Comparison of ENCODE assay signal across 19 cellular contexts in genomic region chr5:76163111-76163628, GRCh38.
A peak's percentile ranks its signal among the peaks of the same experiment; 100 is the strongest.
DNase-seq lines count a peak whose midpoint lies in the region; ATAC-seq, FAIRE-seq and TF ChIP-seq lines count a peak whose summit lies in the region.
"Had no signal": no experiment of that assay in that cellular context is flagged by ENCODE, and none has a peak within 500 bp of the region (broad histone marks: within the 10 kb centered on the region; RNA-seq: fewer than 3 reads in every experiment).

No MANE protein-coding gene starts in this region.

- POLR2A ChIA-PET in MCF 10A (lab: Yijun Ruan, JAX) (no interaction called here), PC-3 (lab: Charles Lee; ENCODE audit: unreplicated experiment) (no interaction called here)

- no peak overlapping the region for H3K4me2 ChIP-seq in PC-3 (ENCODE audit: low read length)

- 46% methylated on average over 4 of the region's 4 CpGs for WGBS in prostate gland
- WGBS in ovary, 3 donors, result 68 to 84% (median 82%) methylated on average over 4 of the region's 4 CpGs

- H3K4me1 ChIP-seq in breast epithelium (no peaks in the 10 kb centered on the region), PC-3 (ENCODE audit: insufficient read depth, low read length) (no peaks in the 10 kb centered on the region), prostate gland (replicated peaks) (no peaks in the 10 kb centered on the region), ovary (ENCODE audit: insufficient read depth) (no peaks in the 10 kb centered on the region)
- H3K4me1 ChIP-seq: HAP-1 had no signal

- H3K27ac ChIP-seq in breast epithelium (no peak overlapping the region), PC-3 (ENCODE audit: low read length) (no peak overlapping the region), prostate gland (no peak overlapping the region), ovary (no peak overlapping the region)

- TF ChIP-seq POLR2A in breast epithelium (IDR thresholded peaks at IDR 0.05), result no peak
- no peak for TF ChIP-seq POLR2A in prostate gland (IDR thresholded peaks at IDR 0.05)
- no peak for TF ChIP-seq POLR2A in ovary (IDR thresholded peaks at IDR 0.05)

- H3K79me2 ChIP-seq in PC-3 (ENCODE audit: low read length), result no peaks in the 10 kb centered on the region

- H3K27me3 ChIP-seq in breast epithelium (no peaks in the 10 kb centered on the region), PC-3 (ENCODE audit: low read length) (peaks cover 10% of the 10 kb centered on the region; the same call in 1 of the 2 replicates), bronchial epithelial cell (ENCODE audit: control insufficient read depth, insufficient read depth, low read length) (no peaks in the 10 kb centered on the region), prostate gland (replicated peaks; ENCODE audit: insufficient read depth) (no peaks in the 10 kb centered on the region), ovary (no peaks in the 10 kb centered on the region)

- no peak for TF ChIP-seq EP300 in ovary (IDR thresholded peaks at IDR 0.05)

- H3K9ac ChIP-seq in PC-3 (ENCODE audit: low read length), result no peak overlapping the region

- intact Hi-C loops in MCF 10A (cut with micrococcal nuclease), result no loop called here
- intact Hi-C loops in breast epithelium (cut with DNase I; ENCODE audit: low total_unique reads), result no loop called here
- intact Hi-C loops in PC-3 (cut with micrococcal nuclease), result no loop called here
- intact Hi-C loops in prostate gland (cut with DNase I), result no loop called here
- intact Hi-C loops in ovary (cut with DNase I), result no loop called here
- intact Hi-C loops in Calu3 (cut with micrococcal nuclease; ENCODE audit: unreplicated experiment), result no loop called here
- intact Hi-C loops in activated naive CD4-positive, alpha-beta T cell treated with anti-CD3 and anti-CD28 coated beads for 36 hours (cut with micrococcal nuclease), result no loop called here

- H2AFZ ChIP-seq in PC-3 (ENCODE audit: low read length), result no peak overlapping the region

- no peak for TF ChIP-seq CTCF in MCF 10A (IDR thresholded peaks at IDR 0.05; ENCODE audit: unreplicated experiment)
- TF ChIP-seq CTCF in breast epithelium (IDR thresholded peaks at IDR 0.05), result no peak
- TF ChIP-seq CTCF in PC-3 (conservative IDR thresholded peaks at IDR 0.05; ENCODE audit: low read depth, low read length), result no peak
- TF ChIP-seq CTCF in bronchial epithelial cell (IDR thresholded peaks at IDR 0.05; ENCODE audit: insufficient read depth, low read length, severe bottlenecking), result no peak
- no peak for TF ChIP-seq CTCF in prostate gland (IDR thresholded peaks at IDR 0.05)
- no peak for TF ChIP-seq CTCF in ovary (IDR thresholded peaks at IDR 0.05)
- no peak for TF ChIP-seq CTCF in Calu3 (IDR thresholded peaks at IDR 0.05; ENCODE audit: unreplicated experiment)

- H3K4me3 Mint-ChIP-seq in MCF 10A (ENCODE audit: unreplicated experiment) (no peak overlapping the region), Calu3 (ENCODE audit: low read depth, unreplicated experiment) (no peak overlapping the region)
- no peak overlapping the region for H3K4me3 Mint-ChIP-seq in activated naive CD4-positive, alpha-beta T cell treated with anti-CD3 and anti-CD28 coated beads for 36 hours
- H3K4me3 Mint-ChIP-seq: CD4-positive, alpha-beta memory T cell; HFFc6 had no signal

- no peak for ATAC-seq in PC-3

- FAIRE-seq in bronchial epithelial cell (lab: Jason Lieb, UNC), result no peak
- FAIRE-seq: G401.6, GM12892, H54 had no signal

- H3K36me3 ChIP-seq in breast epithelium, result no peaks in the 10 kb centered on the region
- H3K36me3 ChIP-seq in PC-3 (ENCODE audit: low read depth, low read length), result no peaks in the 10 kb centered on the region
- no peaks in the 10 kb centered on the region for H3K36me3 ChIP-seq in bronchial epithelial cell (ENCODE audit: control insufficient read depth, insufficient read depth, low read length)
- H3K36me3 ChIP-seq in prostate gland, result no peaks in the 10 kb centered on the region
- no peaks in the 10 kb centered on the region for H3K36me3 ChIP-seq in ovary
- H3K36me3 ChIP-seq: HAP-1 had no signal

- no peaks in the 10 kb centered on the region for H3K9me3 ChIP-seq in breast epithelium
- no peaks in the 10 kb centered on the region for H3K9me3 ChIP-seq in PC-3 (ENCODE audit: low read length)
- H3K9me3 ChIP-seq in prostate gland, result no peaks in the 10 kb centered on the region
- H3K9me3 ChIP-seq in ovary, result no peaks in the 10 kb centered on the region
- H3K9me3 ChIP-seq: HAP-1 had no signal

- peaks cover 46% of the 10 kb centered on the region for H3K27me3 Mint-ChIP-seq in MCF 10A (ENCODE audit: insufficient read depth, unreplicated experiment)
- H3K27me3 Mint-ChIP-seq in Calu3 (ENCODE audit: unreplicated experiment), result peaks cover 72% of the 10 kb centered on the region
- peaks cover 2% of the 10 kb centered on the region for H3K27me3 Mint-ChIP-seq in activated naive CD4-positive, alpha-beta T cell treated with anti-CD3 and anti-CD28 coated beads for 36 hours (ENCODE audit: low read depth)

- H3K9me2 ChIP-seq in PC-3 (replicated peaks; ENCODE audit: low read length), result no peaks in the 10 kb centered on the region

- no peaks in the 10 kb centered on the region for H3F3A ChIP-seq in PC-3 (ENCODE audit: low read length, unreplicated experiment)

- no peaks in the 10 kb centered on the region for H3K4me1 Mint-ChIP-seq in MCF 10A (ENCODE audit: insufficient read depth, unreplicated experiment)
- H3K4me1 Mint-ChIP-seq in Calu3 (ENCODE audit: low read depth, unreplicated experiment), result no peaks in the 10 kb centered on the region
- no peaks in the 10 kb centered on the region for H3K4me1 Mint-ChIP-seq in activated naive CD4-positive, alpha-beta T cell treated with anti-CD3 and anti-CD28 coated beads for 36 hours (ENCODE audit: low read depth)
- H3K4me1 Mint-ChIP-seq: CD4-positive, alpha-beta memory T cell had no signal

- H3K27ac Mint-ChIP-seq in MCF 10A (ENCODE audit: low read depth, unreplicated experiment) (no peak overlapping the region), Calu3 (ENCODE audit: unreplicated experiment) (no peak overlapping the region)
- no peak overlapping the region for H3K27ac Mint-ChIP-seq in activated naive CD4-positive, alpha-beta T cell treated with anti-CD3 and anti-CD28 coated beads for 36 hours
- H3K27ac Mint-ChIP-seq: CD4-positive, alpha-beta memory T cell; HFFc6 had no signal

- CTCF ChIA-PET in MCF 10A (lab: Yijun Ruan, JAX), result interaction anchor here (1.2 to 6.1 kb wide), 2 partner anchors 12 to 73 kb away, joined by 5 to 39 read pairs; no protein-coding TSS in a partner anchor
- CTCF ChIA-PET in PC-3 (lab: Charles Lee), result no interaction called here
- CTCF ChIA-PET in Calu3 (lab: Charles Lee), result interaction anchor here (1.2 to 1.9 kb wide), 2 partner anchors 9 to 12 kb away, joined by 3 to 7 read pairs; no protein-coding TSS in a partner anchor
- CTCF ChIA-PET in activated naive CD4-positive, alpha-beta T cell treated with anti-CD3 and anti-CD28 coated beads for 36 hours (lab: Charles Lee), result interaction anchor here (1.5 to 2.6 kb wide), 2 partner anchors 11 to 93 kb away, joined by 3 to 14 read pairs; no protein-coding TSS in a partner anchor

- H3K36me3 Mint-ChIP-seq in MCF 10A (ENCODE audit: insufficient read depth, unreplicated experiment) (no peaks in the 10 kb centered on the region), Calu3 (ENCODE audit: insufficient read depth, unreplicated experiment) (no peaks in the 10 kb centered on the region)
- no peaks in the 10 kb centered on the region for H3K36me3 Mint-ChIP-seq in activated naive CD4-positive, alpha-beta T cell treated with anti-CD3 and anti-CD28 coated beads for 36 hours (ENCODE audit: low read depth)
- H3K36me3 Mint-ChIP-seq: CD4-positive, alpha-beta memory T cell had no signal

- BruUV-seq in MCF 10A (replicated peaks; lab: Mats Ljungman, UMichigan), result no TSS peak
- BruUV-seq in PC-3 (replicated peaks; lab: Mats Ljungman, UMichigan), result no TSS peak
- no TSS peak for BruUV-seq in Calu3 (replicated peaks; lab: Mats Ljungman, UMichigan)

- peaks cover 7% of the 10 kb centered on the region for H3K9me3 Mint-ChIP-seq in MCF 10A (ENCODE audit: unreplicated experiment)
- H3K9me3 Mint-ChIP-seq in Calu3 (ENCODE audit: low read depth, unreplicated experiment), result peaks cover 2% of the 10 kb centered on the region
- H3K9me3 Mint-ChIP-seq in activated naive CD4-positive, alpha-beta T cell treated with anti-CD3 and anti-CD28 coated beads for 36 hours, result no peaks in the 10 kb centered on the region

- H4K20me1 ChIP-seq in PC-3 (ENCODE audit: low read length), result no peaks in the 10 kb centered on the region

- DNase-seq in MCF 10A (ENCODE audit: unreplicated experiment) (peak; percentile 31), breast epithelium (ENCODE audit: low spot score in 2 of 2) (no peak), PC-3 (peak; percentile 6), bronchial epithelial cell (ENCODE audit: low read depth) (peak; percentile 15), prostate gland (ENCODE audit: low spot score) (peak; percentile 65), ovary (no peak), Calu3 (no peak)
- no peak for DNase-seq in activated naive CD4-positive, alpha-beta T cell treated with anti-CD3 and anti-CD28 coated beads for 36 hours
- DNase-seq: C1 segment of cervical spinal cord; CD4-positive, alpha-beta memory T cell; COR-L47; DMS 273 treated with DMSO at 0.1 percent for 48 hours; DND-41; GOT3; HFFc6 had no signal

- H3K4me3 ChIP-seq in breast epithelium (no peak overlapping the region), PC-3 (ENCODE audit: low read length) (no peak overlapping the region), bronchial epithelial cell (ENCODE audit: low read depth, low read length) (no peak overlapping the region), prostate gland (no peak overlapping the region), ovary (no peak overlapping the region)
- H3K4me3 ChIP-seq: HAP-1 had no signal

Comparison
In these comparisons a context has a peak if more than half of its experiments do, and no peak if none do; other contexts are left out.
1. DNase-seq: peak in MCF 10A (single experiment), PC-3 (single experiment), bronchial epithelial cell (single experiment) and prostate gland (single experiment); none in breast epithelium (0 of 2), ovary (0 of 5), Calu3 (single experiment) and activated naive CD4-positive, alpha-beta T cell treated with anti-CD3 and anti-CD28 coated beads for 36 hours (single experiment).